19 cellular contexts compared by ENCODE assay signal in genomic region chr9:131111854-131112311, GRCh38. TPM values are rescaled to one million over a fixed set of nuclear protein-coding genes. Genes with fewer than 3 reads are reported as not detected.
A peak's percentile ranks its signal among the peaks of the same experiment; 100 is the strongest.
DNase-seq lines count a peak whose midpoint lies in the region; ATAC-seq and TF ChIP-seq lines count a peak whose summit lies in the region.
"Had no signal": no experiment of that assay in that cellular context is flagged by ENCODE, and none has a peak within 500 bp of the region (broad histone marks: within the 10 kb centered on the region; RNA-seq: fewer than 3 reads in every experiment).

No MANE protein-coding gene starts in this region.

- in situ Hi-C loops in GM13976 (cut with MboI; ENCODE audit: low sequenced_read_pairs, unreplicated experiment): no loop called here

- H3K27me3 Mint-ChIP-seq in brain: peaks cover 5% of the 10 kb centered on the region
- peaks cover 5% of the 10 kb centered on the region for H3K27me3 Mint-ChIP-seq in activated T-cell treated with anti-CD3 and anti-CD28 coated beads, Interleukin-2, amount 50 U/mL, for 24 hours

- H3K9me3 ChIP-seq in iPS-18a (ENCODE audit: control insufficient read depth, low read depth, low read length): no peaks in the 10 kb centered on the region
- H3K9me3 ChIP-seq: gastroesophageal sphincter had no signal

- TF ChIP-seq CTCF in GM13976 (IDR thresholded peaks at IDR 0.05; ENCODE audit: borderline replicate concordance, control extremely low read depth, extremely low read depth, insufficient read depth, missing control alignments) (no peak), brain (conservative IDR thresholded peaks at IDR 0.05) (no peak)

- H3K9me3 Mint-ChIP-seq in brain: no peaks in the 10 kb centered on the region
- H3K9me3 Mint-ChIP-seq in activated T-cell treated with anti-CD3 and anti-CD28 coated beads, Interleukin-2, amount 50 U/mL, for 24 hours: no peaks in the 10 kb centered on the region
- H3K9me3 Mint-ChIP-seq: effector memory CD8-positive, alpha-beta T cell; IgD-negative memory B cell had no signal

- H3K4me3 ChIP-seq in iPS-18a (ENCODE audit: low read length): no peak overlapping the region
- H3K4me3 ChIP-seq: gastroesophageal sphincter, lung had no signal

- peak overlapping the region; percentile 51 for H3K27ac ChIP-seq in iPS-18a (ENCODE audit: low read length)
- H3K27ac ChIP-seq: parathyroid adenoma had no signal

- peak overlapping the region in 2 of 5 experiments; percentile 30 for H3K4me3 Mint-ChIP-seq in brain
- no peak overlapping the region for H3K4me3 Mint-ChIP-seq in activated T-cell treated with anti-CD3 and anti-CD28 coated beads, Interleukin-2, amount 50 U/mL, for 24 hours
- H3K4me3 Mint-ChIP-seq: effector memory CD8-positive, alpha-beta T cell; IgD-negative memory B cell had no signal

- peak; percentile 5 for DNase-seq in GM13976 (ENCODE audit: low spot score)
- peak in 55 of 56 donors; percentile 47 to 98 (median 91) for DNase-seq in nucleus accumbens (lab: John Stamatoyannopoulos, UW)
- DNase-seq in OCI-M1 (lab: John Stamatoyannopoulos, UW): no peak
- DNase-seq in CD1c-positive myeloid dendritic cell (ENCODE audit: extremely low spot score): no peak
- no peak for DNase-seq in activated T-cell treated with anti-CD3 and anti-CD28 coated beads, Interleukin-2, amount 50 U/mL, for 24 hours
- DNase-seq: activated CD4-positive, alpha-beta T cell treated with anti-CD3 and anti-CD28 coated beads for 4 hours; amniotic stem cell; DMS153; effector memory CD8-positive, alpha-beta T cell; NCI-H1105; stimulated activated CD4-positive, alpha-beta T cell treated with anti-CD3 and anti-CD28 coated beads, Interleukin-1b, Interleukin-23, amount 100 ng/mL, for 48 hours; T-helper 1 cell had no signal

- H3K36me3 ChIP-seq in iPS-18a (ENCODE audit: control insufficient read depth, low read depth, low read length): peaks cover 23% of the 10 kb centered on the region
- H3K36me3 ChIP-seq: gastroesophageal sphincter had no signal

- H3K9ac ChIP-seq in iPS-18a (ENCODE audit: low read length): peak overlapping the region; percentile 43
- H3K9ac ChIP-seq: parathyroid adenoma had no signal

- H3K27me3 ChIP-seq in iPS-18a (ENCODE audit: control insufficient read depth, insufficient read depth, low read length): no peaks in the 10 kb centered on the region

- no peak for ATAC-seq in GM18498 (IDR thresholded peaks at IDR 0.05; ENCODE audit: unreplicated experiment)
- ATAC-seq: effector memory CD8-positive, alpha-beta T cell; gastroesophageal sphincter had no signal

- H3K36me3 Mint-ChIP-seq in brain: no peaks in the 10 kb centered on the region
- no peaks in the 10 kb centered on the region for H3K36me3 Mint-ChIP-seq in activated T-cell treated with anti-CD3 and anti-CD28 coated beads, Interleukin-2, amount 50 U/mL, for 24 hours (ENCODE audit: low read depth)
- H3K36me3 Mint-ChIP-seq: IgD-negative memory B cell had no signal

- H3K27ac Mint-ChIP-seq in brain: peak overlapping the region; percentile 71 to 93 (median 89)
- H3K27ac Mint-ChIP-seq in activated T-cell treated with anti-CD3 and anti-CD28 coated beads, Interleukin-2, amount 50 U/mL, for 24 hours: no peak overlapping the region
- H3K27ac Mint-ChIP-seq: effector memory CD8-positive, alpha-beta T cell; IgD-negative memory B cell had no signal

- H3K4me1 Mint-ChIP-seq in brain: peaks cover 28% of the 10 kb centered on the region
- no peaks in the 10 kb centered on the region for H3K4me1 Mint-ChIP-seq in activated T-cell treated with anti-CD3 and anti-CD28 coated beads, Interleukin-2, amount 50 U/mL, for 24 hours (ENCODE audit: low read depth)
- H3K4me1 Mint-ChIP-seq: IgD-negative memory B cell had no signal

- H3K4me1 ChIP-seq in iPS-18a (ENCODE audit: control insufficient read depth, low read depth, low read length): peaks cover 8% of the 10 kb centered on the region
- H3K4me1 ChIP-seq: gastroesophageal sphincter, parathyroid adenoma had no signal

RNA-seq across cellular contexts. Expression of gene NUP214, which starts 13.5 kb away (rescaled TPM):
- 43.9 TPM for polyA plus RNA-seq in brain (ENCODE audit: insufficient read depth, low read depth, low replicate concordance)

RNA-seq across cellular contexts. Expression of gene AIF1L, which starts 15.6 kb away (rescaled TPM):
- 131 TPM for polyA plus RNA-seq in brain (ENCODE audit: insufficient read depth, low read depth, low replicate concordance)
- polyA plus RNA-seq: IgD-negative memory B cell had no signal

Comparison
In these comparisons a context has a peak if more than half of its experiments do, and no peak if none do; other contexts are left out.
1. DNase-seq: peak in GM13976 (single experiment) and nucleus accumbens (55 of 56); none in OCI-M1 (single experiment), CD1c-positive myeloid dendritic cell (single experiment) and activated T-cell treated with anti-CD3 and anti-CD28 coated beads, Interleukin-2, amount 50 U/mL, for 24 hours (single experiment).